In the genomic region with DNA sequence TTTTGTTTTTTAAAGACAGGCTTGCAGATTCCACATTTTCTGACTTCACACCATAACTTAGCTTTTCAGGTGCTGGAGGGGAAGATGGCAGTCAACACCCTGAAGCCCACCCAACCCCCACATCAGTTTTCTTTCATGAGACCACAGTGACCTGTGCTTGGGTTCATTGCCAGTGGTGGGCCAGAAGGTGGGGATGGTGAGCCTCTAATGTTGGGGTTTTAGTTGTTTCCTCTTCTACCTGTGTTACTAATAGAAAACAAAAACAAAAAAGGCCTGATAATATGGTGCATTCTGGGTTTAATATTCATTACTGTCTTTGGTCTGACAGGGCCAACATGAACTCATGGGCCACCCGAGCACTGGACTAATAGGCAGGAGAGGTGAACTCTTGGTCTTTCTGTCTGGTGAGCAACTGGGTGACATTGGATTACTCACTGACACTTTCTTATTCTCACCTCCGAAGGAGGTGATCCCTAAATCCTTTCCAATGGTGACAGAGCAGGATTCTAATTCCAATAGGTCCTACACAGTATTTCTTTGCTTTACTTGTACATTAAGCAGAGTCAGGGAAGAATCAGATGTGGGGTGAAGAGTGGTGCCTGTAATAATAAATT, we compare ENCODE assay signal across 1 cellular context.
TF ChIP-seq lines count a peak whose summit lies in the region.

No MANE protein-coding gene starts in this region.

TF ChIP-seq in WTC11, 78 proteins besides CTCF, POLR2A, EP300 and RAD21 (continued from another document):
- no peak for TF ChIP-seq E2F1 (CRISPR knock-in tag; IDR thresholded peaks at IDR 0.05)
- TF ChIP-seq, protein P1, sequence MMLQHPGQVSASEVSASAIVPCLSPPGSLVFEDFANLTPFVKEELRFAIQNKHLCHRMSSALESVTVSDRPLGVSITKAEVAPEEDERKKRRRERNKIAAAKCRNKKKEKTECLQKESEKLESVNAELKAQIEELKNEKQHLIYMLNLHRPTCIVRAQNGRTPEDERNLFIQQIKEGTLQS (CRISPR knock-in tag; conservative IDR thresholded peaks at IDR 0.05): no peak
- no peak for TF ChIP-seq KAT7 (CRISPR knock-in tag; IDR thresholded peaks at IDR 0.05; ENCODE audit: borderline replicate concordance)
- TF ChIP-seq ZNF396 (CRISPR knock-in tag; IDR thresholded peaks at IDR 0.05; ENCODE audit: borderline replicate concordance): no peak
